ENCODE assay signal across 1 cellular context in the genomic region with DNA sequence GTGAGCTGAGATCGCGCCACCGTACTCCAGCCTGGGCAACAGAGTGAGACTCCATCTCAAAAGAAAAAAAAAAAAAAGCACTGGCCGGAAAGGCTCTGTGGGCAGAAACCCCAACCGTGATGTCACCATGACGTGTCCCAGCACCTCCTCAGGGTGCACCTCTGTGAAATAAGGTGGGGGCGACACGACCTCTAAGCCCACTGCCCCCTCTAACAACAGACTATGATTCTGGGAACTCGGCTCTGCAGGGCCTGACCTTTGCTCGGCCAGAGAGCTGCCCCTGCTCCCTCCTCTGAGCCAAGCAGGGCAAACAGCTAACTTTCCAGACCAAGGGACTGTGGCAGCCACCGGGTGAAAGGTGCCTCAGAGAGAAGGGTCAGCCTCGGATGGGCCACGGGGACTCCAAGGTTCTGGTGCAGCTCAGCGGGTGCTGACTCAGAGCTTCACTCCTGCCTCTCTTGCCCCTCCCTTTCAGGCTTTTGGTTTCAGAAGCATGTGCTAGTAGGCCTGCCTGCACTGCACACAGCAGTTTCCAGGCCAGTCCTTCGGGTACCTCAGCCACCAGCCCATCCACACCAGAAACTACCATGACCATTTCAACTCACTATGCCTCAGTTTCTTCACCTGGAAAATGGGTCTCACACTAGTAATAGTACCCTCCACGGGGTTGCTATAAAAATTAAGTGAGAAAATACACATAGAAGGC.
TF ChIP-seq lines count a peak whose summit lies in the region.

No MANE protein-coding gene starts in this region.

TF ChIP-seq in HepG2, 621 proteins besides CTCF, POLR2A, EP300 and RAD21 (continues in another document):
- TF ChIP-seq ZNF329 (CRISPR knock-in tag; IDR thresholded peaks at IDR 0.05; ENCODE audit: low read depth) (no peak), ZNF263 (CRISPR knock-in tag; IDR thresholded peaks at IDR 0.05) (no peak), ZKSCAN1 (IDR thresholded peaks at IDR 0.05; ENCODE audit: low read length) (no peak), ZNF367 (CRISPR knock-in tag; IDR thresholded peaks at IDR 0.05; ENCODE audit: borderline replicate concordance) (no peak), ZNF792 (CRISPR knock-in tag; IDR thresholded peaks at IDR 0.05) (no peak), ZNF781 (CRISPR knock-in tag; IDR thresholded peaks at IDR 0.05; ENCODE audit: borderline replicate concordance, not compliant biosample characterization) (no peak), XRCC5 (optimal IDR thresholded peaks at IDR 0.05; ENCODE audit: low read length) (peak; percentile 86), FOSL1 (CRISPR knock-in tag; IDR thresholded peaks at IDR 0.05; ENCODE audit: borderline replicate concordance) (no peak), IKZF1 (IDR thresholded peaks at IDR 0.05) (no peak), TP53 (CRISPR knock-in tag; conservative IDR thresholded peaks at IDR 0.05) (no peak), GZF1 (CRISPR knock-in tag; IDR thresholded peaks at IDR 0.05) (no peak), ZNF83 (CRISPR knock-in tag; IDR thresholded peaks at IDR 0.05; ENCODE audit: borderline replicate concordance) (no peak), ZNF333 (CRISPR knock-in tag; IDR thresholded peaks at IDR 0.05; ENCODE audit: borderline replicate concordance) (no peak), ZNF607 (CRISPR knock-in tag; IDR thresholded peaks at IDR 0.05; ENCODE audit: borderline replicate concordance) (no peak), PLRG1 (conservative IDR thresholded peaks at IDR 0.05) (no peak), ZNF234 (CRISPR knock-in tag; conservative IDR thresholded peaks at IDR 0.05) (no peak), ZSCAN12 (CRISPR knock-in tag; IDR thresholded peaks at IDR 0.05) (no peak), MED13 (CRISPR knock-in tag; IDR thresholded peaks at IDR 0.05) (no peak), ADNP (CRISPR knock-in tag; IDR thresholded peaks at IDR 0.05) (no peak), ZNF24 (IDR thresholded peaks at IDR 0.05) (no peak), SUZ12 (IDR thresholded peaks at IDR 0.05; ENCODE audit: low read depth, low read length) (no peak), PAXIP1 (CRISPR knock-in tag; conservative IDR thresholded peaks at IDR 0.05) (peak; percentile 65), TARDBP (CRISPR knock-in tag; IDR thresholded peaks at IDR 0.05) (0 out of 2 replicates have a peak, but pooled peaks have one; percentile 37), JDP2 (CRISPR knock-in tag; IDR thresholded peaks at IDR 0.05; ENCODE audit: borderline replicate concordance) (no peak), ZBTB3 (CRISPR knock-in tag; IDR thresholded peaks at IDR 0.05; ENCODE audit: borderline replicate concordance, low read depth) (no peak), SSRP1 (CRISPR knock-in tag; IDR thresholded peaks at IDR 0.05) (no peak; the same call in 1 of the 2 replicates), THAP9 (CRISPR knock-in tag; IDR thresholded peaks at IDR 0.05; ENCODE audit: borderline replicate concordance) (no peak), HNRNPL (IDR thresholded peaks at IDR 0.05; ENCODE audit: low read depth, low read length) (peak; percentile 76), ZNF580 (CRISPR knock-in tag; IDR thresholded peaks at IDR 0.05; ENCODE audit: borderline replicate concordance, low read depth) (no peak), NCOA1 (CRISPR knock-in tag; IDR thresholded peaks at IDR 0.05) (no peak), PAX8 (CRISPR knock-in tag; IDR thresholded peaks at IDR 0.05; ENCODE audit: borderline replicate concordance) (no peak), MTF2 (CRISPR knock-in tag; IDR thresholded peaks at IDR 0.05; ENCODE audit: borderline replicate concordance) (no peak), ZNF891 (CRISPR knock-in tag; IDR thresholded peaks at IDR 0.05) (peak; percentile 67), RARA (CRISPR knock-in tag; IDR thresholded peaks at IDR 0.05) (peak; percentile 54), ZFX (CRISPR knock-in tag; IDR thresholded peaks at IDR 0.05; ENCODE audit: low read depth) (peak; percentile 53; the same call in 1 of the 2 replicates), RAD51 (IDR thresholded peaks at IDR 0.05; ENCODE audit: borderline replicate concordance) (no peak), HOXA7 (CRISPR knock-in tag; IDR thresholded peaks at IDR 0.05) (no peak), MXD1 (CRISPR knock-in tag; IDR thresholded peaks at IDR 0.05) (no peak; the same call in 1 of the 2 replicates), ZNF354B (CRISPR knock-in tag; IDR thresholded peaks at IDR 0.05) (no peak), ZNF780A (CRISPR knock-in tag; IDR thresholded peaks at IDR 0.05) (no peak), FOXJ3 (CRISPR knock-in tag; IDR thresholded peaks at IDR 0.05; ENCODE audit: borderline replicate concordance) (no peak), IRX3 (CRISPR knock-in tag; IDR thresholded peaks at IDR 0.05; ENCODE audit: borderline replicate concordance, low read depth) (no peak)
- TF ChIP-seq, protein P1, sequence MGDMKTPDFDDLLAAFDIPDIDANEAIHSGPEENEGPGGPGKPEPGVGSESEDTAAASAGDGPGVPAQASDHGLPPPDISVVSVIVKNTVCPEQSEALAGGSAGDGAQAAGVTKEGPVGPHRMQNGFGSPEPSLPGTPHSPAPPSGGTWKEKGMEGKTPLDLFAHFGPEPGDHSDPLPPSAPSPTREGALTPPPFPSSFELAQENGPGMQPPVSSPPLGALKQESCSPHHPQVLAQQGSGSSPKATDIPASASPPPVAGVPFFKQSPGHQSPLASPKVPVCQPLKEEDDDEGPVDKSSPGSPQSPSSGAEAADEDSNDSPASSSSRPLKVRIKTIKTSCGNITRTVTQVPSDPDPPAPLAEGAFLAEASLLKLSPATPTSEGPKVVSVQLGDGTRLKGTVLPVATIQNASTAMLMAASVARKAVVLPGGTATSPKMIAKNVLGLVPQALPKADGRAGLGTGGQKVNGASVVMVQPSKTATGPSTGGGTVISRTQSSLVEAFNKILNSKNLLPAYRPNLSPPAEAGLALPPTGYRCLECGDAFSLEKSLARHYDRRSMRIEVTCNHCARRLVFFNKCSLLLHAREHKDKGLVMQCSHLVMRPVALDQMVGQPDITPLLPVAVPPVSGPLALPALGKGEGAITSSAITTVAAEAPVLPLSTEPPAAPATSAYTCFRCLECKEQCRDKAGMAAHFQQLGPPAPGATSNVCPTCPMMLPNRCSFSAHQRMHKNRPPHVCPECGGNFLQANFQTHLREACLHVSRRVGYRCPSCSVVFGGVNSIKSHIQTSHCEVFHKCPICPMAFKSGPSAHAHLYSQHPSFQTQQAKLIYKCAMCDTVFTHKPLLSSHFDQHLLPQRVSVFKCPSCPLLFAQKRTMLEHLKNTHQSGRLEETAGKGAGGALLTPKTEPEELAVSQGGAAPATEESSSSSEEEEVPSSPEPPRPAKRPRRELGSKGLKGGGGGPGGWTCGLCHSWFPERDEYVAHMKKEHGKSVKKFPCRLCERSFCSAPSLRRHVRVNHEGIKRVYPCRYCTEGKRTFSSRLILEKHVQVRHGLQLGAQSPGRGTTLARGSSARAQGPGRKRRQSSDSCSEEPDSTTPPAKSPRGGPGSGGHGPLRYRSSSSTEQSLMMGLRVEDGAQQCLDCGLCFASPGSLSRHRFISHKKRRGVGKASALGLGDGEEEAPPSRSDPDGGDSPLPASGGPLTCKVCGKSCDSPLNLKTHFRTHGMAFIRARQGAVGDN (CRISPR knock-in tag; IDR thresholded peaks at IDR 0.05) = peak; percentile 91
- TF ChIP-seq, protein P2, sequence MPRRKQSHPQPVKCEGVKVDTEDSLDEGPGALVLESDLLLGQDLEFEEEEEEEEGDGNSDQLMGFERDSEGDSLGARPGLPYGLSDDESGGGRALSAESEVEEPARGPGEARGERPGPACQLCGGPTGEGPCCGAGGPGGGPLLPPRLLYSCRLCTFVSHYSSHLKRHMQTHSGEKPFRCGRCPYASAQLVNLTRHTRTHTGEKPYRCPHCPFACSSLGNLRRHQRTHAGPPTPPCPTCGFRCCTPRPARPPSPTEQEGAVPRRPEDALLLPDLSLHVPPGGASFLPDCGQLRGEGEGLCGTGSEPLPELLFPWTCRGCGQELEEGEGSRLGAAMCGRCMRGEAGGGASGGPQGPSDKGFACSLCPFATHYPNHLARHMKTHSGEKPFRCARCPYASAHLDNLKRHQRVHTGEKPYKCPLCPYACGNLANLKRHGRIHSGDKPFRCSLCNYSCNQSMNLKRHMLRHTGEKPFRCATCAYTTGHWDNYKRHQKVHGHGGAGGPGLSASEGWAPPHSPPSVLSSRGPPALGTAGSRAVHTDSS (CRISPR knock-in tag; conservative IDR thresholded peaks at IDR 0.05) = no peak
- TF ChIP-seq, protein P3, sequence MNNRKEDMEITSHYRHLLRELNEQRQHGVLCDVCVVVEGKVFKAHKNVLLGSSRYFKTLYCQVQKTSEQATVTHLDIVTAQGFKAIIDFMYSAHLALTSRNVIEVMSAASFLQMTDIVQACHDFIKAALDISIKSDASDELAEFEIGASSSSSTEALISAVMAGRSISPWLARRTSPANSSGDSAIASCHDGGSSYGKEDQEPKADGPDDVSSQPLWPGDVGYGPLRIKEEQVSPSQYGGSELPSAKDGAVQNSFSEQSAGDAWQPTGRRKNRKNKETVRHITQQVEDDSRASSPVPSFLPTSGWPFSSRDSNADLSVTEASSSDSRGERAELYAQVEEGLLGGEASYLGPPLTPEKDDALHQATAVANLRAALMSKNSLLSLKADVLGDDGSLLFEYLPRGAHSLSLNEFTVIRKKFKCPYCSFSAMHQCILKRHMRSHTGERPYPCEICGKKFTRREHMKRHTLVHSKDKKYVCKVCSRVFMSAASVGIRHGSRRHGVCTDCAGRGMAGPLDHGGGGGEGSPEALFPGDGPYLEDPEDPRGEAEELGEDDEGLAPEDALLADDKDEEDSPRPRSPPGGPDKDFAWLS (CRISPR knock-in tag; IDR thresholded peaks at IDR 0.05; ENCODE audit: borderline replicate concordance) = no peak
- TF ChIP-seq, protein P4, sequence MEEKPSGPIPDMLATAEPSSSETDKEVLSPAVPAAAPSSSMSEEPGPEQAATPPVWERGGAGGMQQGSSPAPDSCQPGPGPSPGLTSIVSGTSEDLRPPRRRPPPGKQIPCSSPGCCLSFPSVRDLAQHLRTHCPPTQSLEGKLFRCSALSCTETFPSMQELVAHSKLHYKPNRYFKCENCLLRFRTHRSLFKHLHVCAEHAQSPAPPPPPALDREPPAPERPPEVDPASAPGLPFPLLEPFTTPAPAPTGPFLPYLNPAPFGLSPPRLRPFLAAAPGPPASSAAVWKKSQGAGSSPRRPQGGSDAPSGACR (CRISPR knock-in tag; IDR thresholded peaks at IDR 0.05) = 0 out of 2 replicates have a peak, but pooled peaks have one; percentile 63
- TF ChIP-seq, protein P5, sequence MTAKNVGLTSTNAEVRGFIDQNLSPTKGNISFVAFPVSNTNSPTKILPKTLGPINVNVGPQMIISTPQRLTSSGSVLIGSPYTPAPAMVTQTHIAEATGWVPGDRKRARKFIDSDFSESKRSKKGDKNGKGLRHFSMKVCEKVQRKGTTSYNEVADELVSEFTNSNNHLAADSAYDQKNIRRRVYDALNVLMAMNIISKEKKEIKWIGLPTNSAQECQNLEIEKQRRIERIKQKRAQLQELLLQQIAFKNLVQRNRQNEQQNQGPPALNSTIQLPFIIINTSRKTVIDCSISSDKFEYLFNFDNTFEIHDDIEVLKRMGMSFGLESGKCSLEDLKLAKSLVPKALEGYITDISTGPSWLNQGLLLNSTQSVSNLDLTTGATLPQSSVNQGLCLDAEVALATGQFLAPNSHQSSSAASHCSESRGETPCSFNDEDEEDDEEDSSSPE (CRISPR knock-in tag; IDR thresholded peaks at IDR 0.05) = no peak; the same call in 1 of the 2 replicates
